1 cellular context compared by ENCODE assay signal in genomic region chr21:44752701-44753235, GRCh38.
A peak's percentile ranks its signal among the peaks of the same experiment; 100 is the strongest.
TF ChIP-seq lines count a peak whose summit lies in the region.

No MANE protein-coding gene starts in this region.

TF ChIP-seq in HCT116, 20 proteins besides CTCF, POLR2A, EP300 and RAD21 (continued from another document):
- no peak for TF ChIP-seq ZBTB33 (IDR thresholded peaks at IDR 0.05; ENCODE audit: extremely low read depth, insufficient replicate concordance, low read length)
- no peak for TF ChIP-seq ZFX (IDR thresholded peaks at IDR 0.05)
- no peak for TF ChIP-seq REST (IDR thresholded peaks at IDR 0.05; ENCODE audit: low read depth)
- no peak for TF ChIP-seq ATF3 (IDR thresholded peaks at IDR 0.05)
- TF ChIP-seq TCF7L2 (IDR thresholded peaks at IDR 0.05; ENCODE audit: borderline replicate concordance, extremely low read depth, insufficient read depth, insufficient read length), result peak; percentile 56
